17 cellular contexts compared by ENCODE assay signal in genomic region chr2:10217499-10217861, GRCh38.
DNase-seq lines count a peak whose midpoint lies in the region; ATAC-seq and TF ChIP-seq lines count a peak whose summit lies in the region.
"Had no signal": no experiment of that assay in that cellular context is flagged by ENCODE, and none has a peak within 500 bp of the region (broad histone marks: within the 10 kb centered on the region; RNA-seq: fewer than 3 reads in every experiment).

No MANE protein-coding gene starts in this region.

- no peaks in the 10 kb centered on the region for H3K36me3 Mint-ChIP-seq in progenitor cell of endocrine pancreas (ENCODE audit: insufficient read depth)
- H3K36me3 Mint-ChIP-seq: CD4-positive, CD25-positive, alpha-beta regulatory T cell had no signal

- no peak for TF ChIP-seq CTCF in progenitor cell of endocrine pancreas (IDR thresholded peaks at IDR 0.05; ENCODE audit: unreplicated experiment)

- DNase-seq in H7 (peak; percentile 61), NT2/D1 (ENCODE audit: low read depth, low spot score) (no peak), progenitor cell of endocrine pancreas (ENCODE audit: low spot score, unreplicated experiment) (no peak), NCI-H2171 treated with DMSO at 0.1 percent for 48 hours (lab: John Stamatoyannopoulos, UW) (no peak), germinal center (ENCODE audit: low spot score) (no peak)
- DNase-seq: CD4-positive, CD25-positive, alpha-beta regulatory T cell; H9; NCI-H1092 treated with DMSO at 0.1 percent for 48 hours; NCI-H1436 treated with DMSO at 0.1 percent for 48 hours; NCI-H1930; NCI-H226; NCI-H510A treated with DMSO at 0.1 percent for 48 hours; NCI-H748 treated with DMSO at 0.1 percent for 48 hours had no signal

- ATAC-seq in esophagus mucosa (peak; percentile 15), HG02642 (IDR thresholded peaks at IDR 0.05; ENCODE audit: poor library complexity, unreplicated experiment) (no peak), HG02852 (IDR thresholded peaks at IDR 0.05; ENCODE audit: unreplicated experiment) (no peak)

- no peak overlapping the region for H3K4me3 Mint-ChIP-seq in progenitor cell of endocrine pancreas (ENCODE audit: low read depth)
- H3K4me3 Mint-ChIP-seq: CD4-positive, CD25-positive, alpha-beta regulatory T cell; H9 had no signal

- H3K4me1 ChIP-seq in NT2/D1 (ENCODE audit: insufficient read depth, insufficient read length): peaks cover 14% of the 10 kb centered on the region

- peaks cover 7% of the 10 kb centered on the region for H3K4me1 Mint-ChIP-seq in progenitor cell of endocrine pancreas (ENCODE audit: low read depth)
- H3K4me1 Mint-ChIP-seq: CD4-positive, CD25-positive, alpha-beta regulatory T cell had no signal

- H3K27me3 ChIP-seq in H7 (ENCODE audit: control insufficient read depth, insufficient read depth, low read length): no peaks in the 10 kb centered on the region
- H3K27me3 ChIP-seq in NT2/D1 (ENCODE audit: insufficient read depth, insufficient read length): no peaks in the 10 kb centered on the region

- H3K4me3 ChIP-seq in H7 (ENCODE audit: insufficient read depth, low read depth, low read length) (no peak overlapping the region), NT2/D1 (ENCODE audit: insufficient read length, low read depth) (no peak overlapping the region)

- H3K27ac Mint-ChIP-seq in progenitor cell of endocrine pancreas: peak overlapping the region; percentile 52
- H3K27ac Mint-ChIP-seq: CD4-positive, CD25-positive, alpha-beta regulatory T cell had no signal

- H3K9me3 Mint-ChIP-seq in progenitor cell of endocrine pancreas (ENCODE audit: low read depth): no peaks in the 10 kb centered on the region
- H3K9me3 Mint-ChIP-seq: CD4-positive, CD25-positive, alpha-beta regulatory T cell; H9 had no signal

- no peaks in the 10 kb centered on the region for H3K9me3 ChIP-seq in NT2/D1 (ENCODE audit: insufficient read depth, low read length)

- H3K36me3 ChIP-seq in H7 (replicated peaks; ENCODE audit: control insufficient read depth, insufficient read depth, low read length): no peaks in the 10 kb centered on the region
- no peaks in the 10 kb centered on the region for H3K36me3 ChIP-seq in NT2/D1 (ENCODE audit: insufficient read depth, insufficient read length, low read length)

- H3K27me3 Mint-ChIP-seq in progenitor cell of endocrine pancreas: peaks cover 46% of the 10 kb centered on the region
- H3K27me3 Mint-ChIP-seq: CD4-positive, CD25-positive, alpha-beta regulatory T cell had no signal

- peak overlapping the region; percentile 32 for H3K9ac ChIP-seq in NT2/D1 (ENCODE audit: insufficient read length, low read depth)
- H3K9ac ChIP-seq: KMS-11 had no signal
